In the genomic region with DNA sequence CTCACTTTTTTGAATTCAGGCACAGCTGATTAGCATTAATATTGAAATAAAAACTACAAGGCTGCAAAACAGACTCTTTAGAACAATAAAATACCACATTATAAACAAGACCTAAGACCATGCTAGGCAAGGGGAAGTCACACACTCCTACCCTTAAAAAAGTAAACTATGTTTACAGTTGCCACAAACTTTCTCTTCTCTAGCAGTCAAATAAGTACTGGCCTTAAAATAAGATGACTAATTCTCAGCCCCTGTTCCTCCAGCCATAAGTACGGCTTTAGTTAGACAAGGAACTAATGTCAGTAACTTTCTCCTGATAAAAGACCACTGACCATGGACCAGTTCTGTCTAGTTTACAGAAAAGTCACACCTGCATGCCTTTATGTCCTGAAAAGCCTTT, we compare ENCODE assay signal across 27 cellular contexts. TPM values are rescaled to one million over a fixed set of nuclear protein-coding genes. Genes with fewer than 3 reads are reported as not detected.
DNase-seq lines count a peak whose midpoint lies in the region; ATAC-seq lines count a peak whose summit lies in the region.
"Had no signal": no experiment of that assay in that cellular context is flagged by ENCODE, and none has a peak within 500 bp of the region (broad histone marks: within the 10 kb centered on the region; RNA-seq: fewer than 3 reads in every experiment).

No MANE protein-coding gene starts in this region.

- H3K9me3 Mint-ChIP-seq in activated naive CD4-positive, alpha-beta T cell treated with anti-CD3 and anti-CD28 coated beads for 36 hours = peaks cover 13% of the 10 kb centered on the region

- no peak overlapping the region for H3K9ac ChIP-seq in mesenchymal stem cell (ENCODE audit: low read length)

- no peak overlapping the region for H3K18ac ChIP-seq in mesenchymal stem cell (ENCODE audit: low read depth in 1 of 2, low read length in 2 of 2)

- H2AK5ac ChIP-seq in mesenchymal stem cell (ENCODE audit: low read length, severe bottlenecking) = no peak overlapping the region

- intact Hi-C loops in activated naive CD4-positive, alpha-beta T cell treated with anti-CD3 and anti-CD28 coated beads for 36 hours (cut with micrococcal nuclease) = no loop called here

- no peaks in the 10 kb centered on the region for H3K36me3 ChIP-seq in mesenchymal stem cell (ENCODE audit: control insufficient read depth in 1 of 2, insufficient read depth in 2 of 2, low read depth in 1 of 2, low read length in 2 of 2)
- H3K36me3 ChIP-seq: Peyer's patch, vagina had no signal

- H3K27ac ChIP-seq in mesenchymal stem cell (ENCODE audit: low read length, poor library complexity, severe bottlenecking) = no peak overlapping the region
- H3K27ac ChIP-seq: Peyer's patch, testis, vagina had no signal

- H3K4me2 ChIP-seq in mesenchymal stem cell (ENCODE audit: low read length, poor library complexity, severe bottlenecking) = no peak overlapping the region

- peaks cover 19% of the 10 kb centered on the region for H3K27me3 Mint-ChIP-seq in activated naive CD4-positive, alpha-beta T cell treated with anti-CD3 and anti-CD28 coated beads for 36 hours (ENCODE audit: low read depth)

- no peaks in the 10 kb centered on the region for H3K4me1 Mint-ChIP-seq in activated naive CD4-positive, alpha-beta T cell treated with anti-CD3 and anti-CD28 coated beads for 36 hours (ENCODE audit: low read depth)
- H3K4me1 Mint-ChIP-seq: IgD-negative memory B cell, T-cell had no signal

- H4K8ac ChIP-seq in mesenchymal stem cell (ENCODE audit: low read length) = no peak overlapping the region

- no peak overlapping the region for H2BK5ac ChIP-seq in mesenchymal stem cell (ENCODE audit: low read depth, low read length, poor library complexity, severe bottlenecking)

- 70% methylated on average over 1 of the region's 1 CpG for WGBS in mesenchymal stem cell

- no peaks in the 10 kb centered on the region for H3K4me1 ChIP-seq in mesenchymal stem cell (ENCODE audit: control insufficient read depth, insufficient read depth, low read depth, low read length)
- H3K4me1 ChIP-seq: testis, vagina had no signal

- no peak overlapping the region for H2AFZ ChIP-seq in mesenchymal stem cell (ENCODE audit: low read depth, low read length)

- H3K27ac Mint-ChIP-seq in activated naive CD4-positive, alpha-beta T cell treated with anti-CD3 and anti-CD28 coated beads for 36 hours = no peak overlapping the region
- H3K27ac Mint-ChIP-seq: dendritic cell treated with granulocyte-macrophage colony-stimulating factor and Interleukin-4, amounts not matched to agents 40 ng/mL and 50 ng/mL, for 4 days; IgD-negative memory B cell; T-cell had no signal

- no peak overlapping the region for H2BK15ac ChIP-seq in mesenchymal stem cell (ENCODE audit: low read depth, poor library complexity, severe bottlenecking)

- DNase-seq in mesenchymal stem cell = peak; percentile 16
- no peak for DNase-seq in activated T-cell treated with anti-CD3 and anti-CD28 coated beads, Interleukin-2, amount 50 U/mL, for 1 hour
- no peak for DNase-seq in activated naive CD4-positive, alpha-beta T cell treated with anti-CD3 and anti-CD28 coated beads for 36 hours
- no peak for DNase-seq in stimulated activated CD8-positive, alpha-beta memory T cell treated with anti-CD3 and anti-CD28 coated beads, Interleukin-4, amount 100 ng/mL, for 48 hours
- DNase-seq: activated CD4-positive, alpha-beta T cell treated with anti-CD3 and anti-CD28 coated beads for 1 hour; activated CD8-positive, alpha-beta memory T cell treated with anti-CD3 and anti-CD28 coated beads for 24 hours; activated naive CD4-positive, alpha-beta T cell treated with Interleukin-2 at 50 U/mL for 16 hours; activated T-cell treated with anti-CD3 and anti-CD28 coated beads, Interleukin-2, amount 50 U/mL, for 4 hours; glutamatergic neuron; NCI-H1417 treated with DMSO at 0.1 percent for 48 hours; NCI-H510A treated with DMSO at 0.1 percent for 48 hours; NK-92 treated with Interleukin-12 subunit alpha and Interleukin-12 subunit beta, amount 100 ng/mL, for 24 hours; Peyer's patch; small intestine; stimulated activated CD4-positive, alpha-beta T cell treated with anti-CD3 and anti-CD28 coated beads, Interleukin-2, amount 100 ng/mL, for 24 hours; stimulated activated naive CD4-positive, alpha-beta T cell; T-cell; testis had no signal

- H3K36me3 Mint-ChIP-seq in activated naive CD4-positive, alpha-beta T cell treated with anti-CD3 and anti-CD28 coated beads for 36 hours (ENCODE audit: low read depth) = peaks cover 1% of the 10 kb centered on the region
- H3K36me3 Mint-ChIP-seq: IgD-negative memory B cell had no signal

- CTCF ChIA-PET in activated naive CD4-positive, alpha-beta T cell treated with anti-CD3 and anti-CD28 coated beads for 36 hours (lab: Charles Lee) = no interaction called here

- no peak overlapping the region for H4K91ac ChIP-seq in mesenchymal stem cell (ENCODE audit: low read length)

- no peak overlapping the region for H3K4me3 ChIP-seq in mesenchymal stem cell (ENCODE audit: insufficient read depth in 1 of 2, low read depth in 1 of 2, low read length in 2 of 2)
- H3K4me3 ChIP-seq: Peyer's patch, testis, vagina had no signal

- no peak overlapping the region for H3K4me3 Mint-ChIP-seq in activated naive CD4-positive, alpha-beta T cell treated with anti-CD3 and anti-CD28 coated beads for 36 hours
- H3K4me3 Mint-ChIP-seq: activated T-cell treated with anti-CD3 and anti-CD28 coated beads, Interleukin-2, amount 50 U/mL, for 4 hours; dendritic cell treated with granulocyte-macrophage colony-stimulating factor and Interleukin-4, amounts not matched to agents 40 ng/mL and 50 ng/mL, for 4 days; IgD-negative memory B cell; T-cell had no signal

- H3K27me3 ChIP-seq in mesenchymal stem cell (ENCODE audit: control insufficient read depth in 1 of 2, insufficient read depth in 1 of 2, low read length in 2 of 2) = no peaks in the 10 kb centered on the region
- H3K27me3 ChIP-seq: Peyer's patch, testis, vagina had no signal

- no peaks in the 10 kb centered on the region for H3K79me1 ChIP-seq in mesenchymal stem cell (replicated peaks; ENCODE audit: low read length, poor library complexity, severe bottlenecking)

- no peak overlapping the region for H3K23ac ChIP-seq in mesenchymal stem cell (ENCODE audit: low read length in 2 of 2)

- ATAC-seq in GM18873 (IDR thresholded peaks at IDR 0.05; ENCODE audit: low FRiP score, unreplicated experiment) = peak; percentile 46
- ATAC-seq in GM21619 (IDR thresholded peaks at IDR 0.05; ENCODE audit: unreplicated experiment) = peak; percentile 73
- ATAC-seq in HG03103 (IDR thresholded peaks at IDR 0.05; ENCODE audit: low read depth, unreplicated experiment) = peak; percentile 78
- ATAC-seq: activated T-cell treated with anti-CD3 and anti-CD28 coated beads, Interleukin-2, amount 50 U/mL, for 4 hours; T-cell had no signal

- H2BK120ac ChIP-seq in mesenchymal stem cell (ENCODE audit: low read depth, low read length) = no peak overlapping the region

- no peak overlapping the region for H3K14ac ChIP-seq in mesenchymal stem cell (ENCODE audit: low read length in 2 of 2)

- peaks cover 26% of the 10 kb centered on the region for H3K9me3 ChIP-seq in mesenchymal stem cell (ENCODE audit: control insufficient read depth, low read length)
- H3K9me3 ChIP-seq: testis, vagina had no signal

- H3K4ac ChIP-seq in mesenchymal stem cell (ENCODE audit: low read depth in 1 of 2, low read length in 2 of 2) = no peak overlapping the region

- H2BK12ac ChIP-seq in mesenchymal stem cell (ENCODE audit: low read length in 2 of 2) = no peak overlapping the region

RNA-seq across cellular contexts. Expression of gene CPHXL, which starts 19.5 kb away (rescaled TPM):
- not detected for polyA plus RNA-seq in mesenchymal stem cell (2013, experiment 1 of 2)
- polyA plus RNA-seq in mesenchymal stem cell (2013, experiment 2 of 2) = not detected
- not detected for total RNA-seq in activated naive CD4-positive, alpha-beta T cell treated with anti-CD3 and anti-CD28 coated beads for 36 hours
- total RNA-seq: activated T-cell treated with anti-CD3 and anti-CD28 coated beads, Interleukin-2, amount 50 U/mL, for 4 hours; M059J; myocyte; Peyer's patch; pulmonary artery endothelial cell; T-cell; vagina had no signal
- polyA plus RNA-seq: IgD-negative memory B cell, small intestine had no signal

RNA-seq across cellular contexts. Expression of gene DUXB, which starts 44.6 kb away (rescaled TPM):
- not detected for polyA plus RNA-seq in mesenchymal stem cell (2013, experiment 1 of 2)
- not detected for polyA plus RNA-seq in mesenchymal stem cell (2013, experiment 2 of 2)
- total RNA-seq in activated naive CD4-positive, alpha-beta T cell treated with anti-CD3 and anti-CD28 coated beads for 36 hours = not detected
- total RNA-seq: activated T-cell treated with anti-CD3 and anti-CD28 coated beads, Interleukin-2, amount 50 U/mL, for 4 hours; M059J; myocyte; Peyer's patch; pulmonary artery endothelial cell; T-cell; testis; vagina had no signal
- polyA plus RNA-seq: IgD-negative memory B cell, small intestine had no signal
